ENCODE assay signal across 8 cellular contexts in the genomic region with DNA sequence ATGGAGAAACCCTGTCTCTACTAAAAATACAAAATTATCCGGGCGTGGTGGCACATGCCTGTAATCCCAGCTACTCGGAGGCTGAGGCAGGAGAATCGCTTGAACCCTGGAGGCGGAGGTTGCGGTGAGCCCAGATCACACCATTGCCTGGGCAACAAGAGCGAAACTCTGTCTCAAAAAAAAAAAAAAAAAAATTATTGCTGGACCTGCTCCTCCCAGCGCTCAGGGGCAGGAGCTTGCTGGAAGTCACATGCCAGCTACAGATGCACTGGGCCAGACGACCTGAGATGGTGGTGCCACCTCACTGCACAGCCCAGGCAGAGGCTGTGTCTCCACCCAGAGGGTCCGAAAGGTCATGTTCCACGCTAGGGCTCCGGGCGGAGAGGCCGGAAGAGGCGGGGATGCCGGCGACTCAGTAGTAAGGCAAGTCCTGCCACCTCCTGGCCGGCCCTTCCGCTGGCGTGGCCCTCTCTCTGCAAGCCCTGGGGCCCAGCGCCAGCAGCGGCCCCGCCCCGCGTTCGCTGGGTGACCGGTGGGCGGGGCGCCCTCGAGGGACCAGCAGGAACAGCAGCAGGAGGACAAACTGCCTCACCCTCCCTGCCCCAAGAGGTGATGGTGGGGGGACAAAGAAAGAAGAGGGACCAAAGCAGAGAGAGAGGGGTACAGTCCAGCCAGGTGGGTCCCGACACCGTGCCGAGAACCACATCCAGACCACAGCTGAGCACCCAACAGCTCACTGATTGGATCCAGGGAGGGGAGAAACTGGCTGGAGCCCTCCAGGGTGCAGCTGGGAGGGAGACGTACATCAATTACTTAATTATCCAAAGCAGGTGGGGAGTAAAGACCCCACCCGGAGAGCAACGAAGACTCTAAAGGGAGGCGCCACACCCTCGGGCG. TPM values are rescaled to one million over a fixed set of nuclear protein-coding genes. Genes with fewer than 3 reads are reported as not detected.
A peak's percentile ranks its signal among the peaks of the same experiment; 100 is the strongest.
DNase-seq lines count a peak whose midpoint lies in the region; ATAC-seq and TF ChIP-seq lines count a peak whose summit lies in the region.

No MANE protein-coding gene starts in this region.

- ATAC-seq in GM18858 (IDR thresholded peaks at IDR 0.05; ENCODE audit: unreplicated experiment) = no peak

- H3K4me3 ChIP-seq in ACC112 (ENCODE audit: low read depth, low read length) (peak overlapping the region; percentile 86), HAP-1 (peak overlapping the region; percentile 74), spleen (peak overlapping the region in 2 of 8 donors; percentile 4 to 92)

- intact Hi-C loops in spleen (cut with DNase I; ENCODE audit: low total_unique reads) = no loop called here

- no peak for TF ChIP-seq POLR2A in spleen (IDR thresholded peaks at IDR 0.05)

- H3K27ac ChIP-seq in ACC112 (ENCODE audit: low read depth, low read length) (peak overlapping the region; percentile 22; the same call in 1 of the 2 replicates), spleen (peak overlapping the region in 7 of 8 donors; percentile 65 to 100 (median 100))

- H3K36me3 ChIP-seq in ACC112 (ENCODE audit: insufficient read depth, low read length) (no peaks in the 10 kb centered on the region; the same call in 1 of the 2 replicates), HAP-1 (replicated peaks) (peaks cover 60% of the 10 kb centered on the region), spleen (peaks cover 0 to 42% (median 18%) of the 10 kb centered on the region in 6 donors)

- no peak overlapping the region for H2AFZ ChIP-seq in ACC112 (ENCODE audit: low read length, unreplicated experiment)

- 46 to 85% (median 67%) methylated on average over 33 to 39 of the region's 39 CpGs for WGBS in spleen, 5 donors

- peaks cover 44% of the 10 kb centered on the region for H3K79me2 ChIP-seq in ACC112 (ENCODE audit: control insufficient read depth, insufficient read depth, low read length, unreplicated experiment)

- peak in 8 of 11 experiments; percentile 14 to 56 (median 38) for TF ChIP-seq CTCF in spleen (IDR thresholded peaks at IDR 0.05 in 8 of 11, conservative IDR thresholded peaks at IDR 0.05 in 3 of 11)

- H3K27me3 ChIP-seq in ACC112 (ENCODE audit: insufficient read depth, low read length) (no peaks in the 10 kb centered on the region), HAP-1 (ENCODE audit: low read depth) (no peaks in the 10 kb centered on the region), spleen (replicated peaks in 1 of 7) (no peaks in the 10 kb centered on the region)

- DNase-seq in HAP-1 (ENCODE audit: low spot score in 2 of 2) (peak; percentile 75 to 89), dedifferentiated amniotic fluid mesenchymal stem cell (ENCODE audit: extremely low spot score) (peak; percentile 74), kidney tubule cell (ENCODE audit: low spot score) (peak; percentile 98), spleen (peak; percentile 94)
- DNase-seq in NK-92 treated with Interleukin-12 subunit alpha and Interleukin-12 subunit beta, amount 100 ng/mL, for 24 hours (lab: John Stamatoyannopoulos, UW) = no peak

- H3K9me3 ChIP-seq in HAP-1 = no peaks in the 10 kb centered on the region
- no peaks in the 10 kb centered on the region for H3K9me3 ChIP-seq in spleen

- in situ Hi-C loops in HAP-1 (cut with MboI; ENCODE audit: low sequenced_read_pairs) = loop anchor here (5.0 kb wide), 1 partner anchor 90 kb away; a partner anchor contains a TSS

- peaks cover 31% of the 10 kb centered on the region for H3K4me1 ChIP-seq in ACC112 (ENCODE audit: control insufficient read depth, insufficient read depth, low read length, unreplicated experiment)
- peaks cover 45% of the 10 kb centered on the region for H3K4me1 ChIP-seq in HAP-1
- peaks cover 52 to 91% (median 76%) of the 10 kb centered on the region in 6 donors for H3K4me1 ChIP-seq in spleen

TF ChIP-seq in PFSK-1, 5 proteins besides CTCF, POLR2A, EP300 and RAD21:
- TF ChIP-seq SIN3A (IDR thresholded peaks at IDR 0.05; ENCODE audit: borderline replicate concordance, insufficient read depth, low read length) (no peak), POLR2AphosphoS5 (IDR thresholded peaks at IDR 0.05; ENCODE audit: low read depth, low read length) (peak; percentile 28; the same call in 1 of the 2 replicates)

RNA-seq across cellular contexts. Expression of a gene that starts 3.6 kb away (rescaled TPM):
- 43.1 TPM for polyA plus RNA-seq in PFSK-1 (2012; ENCODE audit: insufficient read length, low read depth)
- 10 to 100 TPM; 45.2 to 71.7 (median 54.6) TPM for total RNA-seq in spleen
- 10 to 100 TPM; 18.4 to 29.4 (median 20.3) TPM for polyA plus RNA-seq in spleen

RNA-seq across cellular contexts. Expression of a gene that starts 6.7 kb away (rescaled TPM):
- polyA plus RNA-seq in PFSK-1 (2012; ENCODE audit: insufficient read length, low read depth) = 10.3 TPM
- 10 to 100 TPM; 19.9 to 37.7 (median 31.8) TPM for total RNA-seq in spleen
- 10 to 100 TPM in 1 of 3 donors, 1 to 10 TPM in 2; 3.3 to 11.9 (median 5.3) TPM for polyA plus RNA-seq in spleen
